ENCODE assay signal across 26 cellular contexts in genomic region chr10:8428654-8429053, GRCh38.
"Had no signal": no experiment of that assay in that cellular context is flagged by ENCODE, and none has a peak within 500 bp of the region (broad histone marks: within the 10 kb centered on the region; RNA-seq: fewer than 3 reads in every experiment).

No MANE protein-coding gene starts in this region.

- H3K4me3 ChIP-seq: adrenal gland, body of pancreas, SJCRH30, SK-N-MC had no signal

- H3K4me3 Mint-ChIP-seq: activated CD4-positive, alpha-beta T cell treated with anti-CD3 and anti-CD28 coated beads, Interleukin-2, amount 10 ng/mL, durations not matched to agents 24 days and 14 days; activated naive CD4-positive, alpha-beta T cell treated with anti-CD3 and anti-CD28 coated beads for 36 hours; activated T-cell treated with anti-CD3 and anti-CD28 coated beads, Interleukin-2, amount 50 U/mL, for 4 hours; activated T-helper 1 cell treated with anti-CD3 and anti-CD28 coated beads, Interleukin-12 subunit alpha, Interleukin-12 subunit beta, Interleukin-2, Interleukin-4 antibody, amounts not matched to agents 30 ng/mL and 10 ng/mL and 1 ng/mL, durations not matched to agents 14 hours and 24 hours and 36 hours had no signal

- H3K27ac Mint-ChIP-seq: activated CD4-positive, alpha-beta T cell treated with anti-CD3 and anti-CD28 coated beads, Interleukin-2, amount 10 ng/mL, durations not matched to agents 24 days and 14 days; activated naive CD4-positive, alpha-beta T cell treated with anti-CD3 and anti-CD28 coated beads for 36 hours; activated naive CD4-positive, alpha-beta T cell treated with anti-CD3 and anti-CD28 coated beads, Interleukin-2, amount 50 U/mL, for 72 hours; activated T-helper 1 cell treated with anti-CD3 and anti-CD28 coated beads, Interleukin-12 subunit alpha, Interleukin-12 subunit beta, Interleukin-2, Interleukin-4 antibody, amounts not matched to agents 30 ng/mL and 10 ng/mL and 1 ng/mL, durations not matched to agents 14 hours and 24 hours and 36 hours had no signal

- H3K27me3 ChIP-seq: adrenal gland, body of pancreas, SJCRH30 had no signal

- H3K36me3 Mint-ChIP-seq: activated naive CD4-positive, alpha-beta T cell treated with anti-CD3 and anti-CD28 coated beads, Interleukin-2, amount 50 U/mL, for 72 hours had no signal

- H3K36me3 ChIP-seq: adrenal gland, SJCRH30, WERI-Rb-1 had no signal

- H3K4me1 ChIP-seq: adrenal gland, body of pancreas, SJCRH30 had no signal

- H3K9me3 Mint-ChIP-seq: activated naive CD4-positive, alpha-beta T cell treated with anti-CD3 and anti-CD28 coated beads for 36 hours; activated naive CD4-positive, alpha-beta T cell treated with anti-CD3 and anti-CD28 coated beads, Interleukin-2, amount 50 U/mL, for 72 hours; activated T-cell treated with anti-CD3 and anti-CD28 coated beads, Interleukin-2, amount 50 U/mL, for 4 hours; activated T-helper 1 cell treated with anti-CD3 and anti-CD28 coated beads, Interleukin-12 subunit alpha, Interleukin-12 subunit beta, Interleukin-2, Interleukin-4 antibody, amounts not matched to agents 30 ng/mL and 10 ng/mL and 1 ng/mL, durations not matched to agents 14 hours and 24 hours and 36 hours had no signal

- ATAC-seq: activated naive CD4-positive, alpha-beta T cell treated with anti-CD3 and anti-CD28 coated beads, Interleukin-2, amount 50 U/mL, for 72 hours; activated T-cell treated with anti-CD3 and anti-CD28 coated beads, Interleukin-2, amount 50 U/mL, for 4 hours; body of pancreas; Panc1 had no signal

- DNase-seq: activated CD4-positive, alpha-beta T cell treated with anti-CD3 and anti-CD28 coated beads, Interleukin-2, amount 10 ng/mL, durations not matched to agents 24 days and 14 days; activated CD4-positive, alpha-beta T cell treated with anti-CD3 and anti-CD28 coated beads, Interleukin-2, amount 50 U/mL, for 48 hours; activated CD8-positive, alpha-beta memory T cell treated with anti-CD3 and anti-CD28 coated beads, Interleukin-2, amount 50 U/mL, for 4 hours; activated gamma-delta T cell treated with Interleukin-2 at 50 U/mL for 16 hours; activated naive CD4-positive, alpha-beta T cell treated with anti-CD3 and anti-CD28 coated beads for 36 hours; activated T-cell treated with anti-CD3 and anti-CD28 coated beads for 4 hours; activated T-cell treated with anti-CD3 and anti-CD28 coated beads, Interleukin-2, amount 50 U/mL, for 4 hours; adrenal gland; body of pancreas; caudate nucleus; cerebellar nuclear complex; NCI-H1092 treated with DMSO at 0.1 percent for 48 hours; NCI-H1417; NCI-H146; NCI-H187; NCI-H2081 treated with DMSO at 0.1 percent for 48 hours; NCI-H226; NCI-H524 treated with DMSO at 0.1 percent for 48 hours; SHP77; SJCRH30; T1000; WERI-Rb-1 had no signal

- H3K9me3 ChIP-seq: adrenal gland, body of pancreas, SJCRH30 had no signal

- H3K27ac ChIP-seq: adrenal gland, body of pancreas, SJCRH30, SK-N-MC, WERI-Rb-1 had no signal
